Comparison of ENCODE assay signal across 1 cellular context in the genomic region with DNA sequence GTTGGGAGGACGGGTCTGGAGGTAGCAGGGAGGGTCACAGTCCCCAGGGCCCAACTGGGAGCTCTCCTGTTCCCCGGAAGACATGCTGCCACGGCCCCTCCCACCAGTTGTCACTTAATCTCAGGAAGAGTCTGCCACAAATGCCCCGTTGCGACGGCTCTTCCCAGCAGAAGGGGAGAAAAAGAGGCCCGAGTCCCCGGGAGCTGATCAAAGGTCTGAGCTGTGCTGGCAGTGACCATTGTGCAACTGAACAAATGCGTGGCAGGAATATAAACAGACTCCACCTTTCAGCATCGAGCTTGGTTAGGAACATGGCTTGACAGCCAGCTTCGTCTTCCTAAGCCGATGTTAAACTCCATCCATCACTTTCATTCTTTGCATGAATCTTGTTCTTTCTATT.
TF ChIP-seq lines count a peak whose summit lies in the region.

No MANE protein-coding gene starts in this region.

TF ChIP-seq in HepG2, 621 proteins besides CTCF, POLR2A, EP300 and RAD21 (continued from another document and continues in another):
- TF ChIP-seq, protein P1, sequence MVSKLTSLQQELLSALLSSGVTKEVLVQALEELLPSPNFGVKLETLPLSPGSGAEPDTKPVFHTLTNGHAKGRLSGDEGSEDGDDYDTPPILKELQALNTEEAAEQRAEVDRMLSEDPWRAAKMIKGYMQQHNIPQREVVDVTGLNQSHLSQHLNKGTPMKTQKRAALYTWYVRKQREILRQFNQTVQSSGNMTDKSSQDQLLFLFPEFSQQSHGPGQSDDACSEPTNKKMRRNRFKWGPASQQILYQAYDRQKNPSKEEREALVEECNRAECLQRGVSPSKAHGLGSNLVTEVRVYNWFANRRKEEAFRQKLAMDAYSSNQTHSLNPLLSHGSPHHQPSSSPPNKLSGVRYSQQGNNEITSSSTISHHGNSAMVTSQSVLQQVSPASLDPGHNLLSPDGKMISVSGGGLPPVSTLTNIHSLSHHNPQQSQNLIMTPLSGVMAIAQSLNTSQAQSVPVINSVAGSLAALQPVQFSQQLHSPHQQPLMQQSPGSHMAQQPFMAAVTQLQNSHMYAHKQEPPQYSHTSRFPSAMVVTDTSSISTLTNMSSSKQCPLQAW (CRISPR knock-in tag; IDR thresholded peaks at IDR 0.05): no peak
- no peak for TF ChIP-seq ZNF562 (CRISPR knock-in tag; IDR thresholded peaks at IDR 0.05; ENCODE audit: borderline replicate concordance)
- TF ChIP-seq KDM3A (CRISPR knock-in tag; IDR thresholded peaks at IDR 0.05; ENCODE audit: low read depth): no peak
- 0 out of 2 replicates have a peak, but pooled peaks have one; percentile 61 for TF ChIP-seq DPF2 (CRISPR knock-in tag; IDR thresholded peaks at IDR 0.05; ENCODE audit: borderline replicate concordance, low read depth)
- TF ChIP-seq, protein P2, sequence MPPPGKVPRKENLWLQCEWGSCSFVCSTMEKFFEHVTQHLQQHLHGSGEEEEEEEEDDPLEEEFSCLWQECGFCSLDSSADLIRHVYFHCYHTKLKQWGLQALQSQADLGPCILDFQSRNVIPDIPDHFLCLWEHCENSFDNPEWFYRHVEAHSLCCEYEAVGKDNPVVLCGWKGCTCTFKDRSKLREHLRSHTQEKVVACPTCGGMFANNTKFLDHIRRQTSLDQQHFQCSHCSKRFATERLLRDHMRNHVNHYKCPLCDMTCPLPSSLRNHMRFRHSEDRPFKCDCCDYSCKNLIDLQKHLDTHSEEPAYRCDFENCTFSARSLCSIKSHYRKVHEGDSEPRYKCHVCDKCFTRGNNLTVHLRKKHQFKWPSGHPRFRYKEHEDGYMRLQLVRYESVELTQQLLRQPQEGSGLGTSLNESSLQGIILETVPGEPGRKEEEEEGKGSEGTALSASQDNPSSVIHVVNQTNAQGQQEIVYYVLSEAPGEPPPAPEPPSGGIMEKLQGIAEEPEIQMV (CRISPR knock-in tag; IDR thresholded peaks at IDR 0.05; ENCODE audit: low read depth): no peak
- peak; percentile 63 for TF ChIP-seq FOSL2 (CRISPR knock-in tag; IDR thresholded peaks at IDR 0.05)
- no peak for TF ChIP-seq MTA1 (CRISPR knock-in tag; IDR thresholded peaks at IDR 0.05; ENCODE audit: borderline replicate concordance)
- TF ChIP-seq ZNF550 (CRISPR knock-in tag; IDR thresholded peaks at IDR 0.05; ENCODE audit: borderline replicate concordance): no peak
- no peak for TF ChIP-seq ZSCAN30 (CRISPR knock-in tag; IDR thresholded peaks at IDR 0.05)
- TF ChIP-seq, protein P3, sequence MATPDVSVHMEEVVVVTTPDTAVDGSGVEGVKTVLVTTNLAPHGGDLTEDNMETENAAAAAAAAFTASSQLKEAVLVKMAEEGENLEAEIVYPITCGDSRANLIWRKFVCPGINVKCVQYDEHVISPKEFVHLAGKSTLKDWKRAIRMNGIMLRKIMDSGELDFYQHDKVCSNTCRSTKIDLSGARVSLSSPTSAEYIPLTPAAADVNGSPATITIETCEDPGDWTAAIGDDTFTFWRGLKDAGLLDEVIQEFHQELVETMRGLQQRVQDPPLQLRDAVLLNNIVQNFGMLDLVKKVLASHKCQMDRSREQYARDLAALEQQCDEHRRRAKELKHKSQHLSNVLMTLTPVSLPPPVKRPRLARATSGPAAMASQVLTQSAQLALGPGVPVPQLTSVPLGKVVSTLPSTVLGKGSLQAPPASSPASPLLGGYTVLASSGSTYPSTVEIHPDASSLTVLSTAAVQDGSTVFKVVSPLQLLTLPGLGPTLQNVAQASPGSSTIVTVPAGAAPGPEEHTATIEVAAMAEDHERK (CRISPR knock-in tag; IDR thresholded peaks at IDR 0.05; ENCODE audit: low read depth): no peak
- TF ChIP-seq ZFP36 (IDR thresholded peaks at IDR 0.05; ENCODE audit: borderline replicate concordance, low read depth, low read length, partially characterized antibody): no peak
- peak; percentile 87; the same call in 1 of the 2 replicates for TF ChIP-seq CBX5 (CRISPR knock-in tag; IDR thresholded peaks at IDR 0.05; ENCODE audit: borderline replicate concordance)
- TF ChIP-seq HOXA5 (CRISPR knock-in tag; IDR thresholded peaks at IDR 0.05): peak; percentile 40; the same call in 1 of the 2 replicates
- TF ChIP-seq ZNF263 (CRISPR knock-in tag; IDR thresholded peaks at IDR 0.05): 0 out of 2 replicates have a peak, but pooled peaks have one; percentile 21
- peak; percentile 93 for TF ChIP-seq CEBPG (CRISPR knock-in tag; IDR thresholded peaks at IDR 0.05)
- TF ChIP-seq, protein P4, sequence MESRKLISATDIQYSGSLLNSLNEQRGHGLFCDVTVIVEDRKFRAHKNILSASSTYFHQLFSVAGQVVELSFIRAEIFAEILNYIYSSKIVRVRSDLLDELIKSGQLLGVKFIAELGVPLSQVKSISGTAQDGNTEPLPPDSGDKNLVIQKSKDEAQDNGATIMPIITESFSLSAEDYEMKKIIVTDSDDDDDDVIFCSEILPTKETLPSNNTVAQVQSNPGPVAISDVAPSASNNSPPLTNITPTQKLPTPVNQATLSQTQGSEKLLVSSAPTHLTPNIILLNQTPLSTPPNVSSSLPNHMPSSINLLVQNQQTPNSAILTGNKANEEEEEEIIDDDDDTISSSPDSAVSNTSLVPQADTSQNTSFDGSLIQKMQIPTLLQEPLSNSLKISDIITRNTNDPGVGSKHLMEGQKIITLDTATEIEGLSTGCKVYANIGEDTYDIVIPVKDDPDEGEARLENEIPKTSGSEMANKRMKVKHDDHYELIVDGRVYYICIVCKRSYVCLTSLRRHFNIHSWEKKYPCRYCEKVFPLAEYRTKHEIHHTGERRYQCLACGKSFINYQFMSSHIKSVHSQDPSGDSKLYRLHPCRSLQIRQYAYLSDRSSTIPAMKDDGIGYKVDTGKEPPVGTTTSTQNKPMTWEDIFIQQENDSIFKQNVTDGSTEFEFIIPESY (CRISPR knock-in tag; IDR thresholded peaks at IDR 0.05): 0 out of 2 replicates have a peak, but pooled peaks have one; percentile 25
- TF ChIP-seq HDAC2 (CRISPR knock-in tag; IDR thresholded peaks at IDR 0.05): peak; percentile 63
- no peak for TF ChIP-seq NKX3-1 (CRISPR knock-in tag; IDR thresholded peaks at IDR 0.05)
- TF ChIP-seq ATM (IDR thresholded peaks at IDR 0.05; ENCODE audit: borderline replicate concordance): no peak
- TF ChIP-seq, protein P5, sequence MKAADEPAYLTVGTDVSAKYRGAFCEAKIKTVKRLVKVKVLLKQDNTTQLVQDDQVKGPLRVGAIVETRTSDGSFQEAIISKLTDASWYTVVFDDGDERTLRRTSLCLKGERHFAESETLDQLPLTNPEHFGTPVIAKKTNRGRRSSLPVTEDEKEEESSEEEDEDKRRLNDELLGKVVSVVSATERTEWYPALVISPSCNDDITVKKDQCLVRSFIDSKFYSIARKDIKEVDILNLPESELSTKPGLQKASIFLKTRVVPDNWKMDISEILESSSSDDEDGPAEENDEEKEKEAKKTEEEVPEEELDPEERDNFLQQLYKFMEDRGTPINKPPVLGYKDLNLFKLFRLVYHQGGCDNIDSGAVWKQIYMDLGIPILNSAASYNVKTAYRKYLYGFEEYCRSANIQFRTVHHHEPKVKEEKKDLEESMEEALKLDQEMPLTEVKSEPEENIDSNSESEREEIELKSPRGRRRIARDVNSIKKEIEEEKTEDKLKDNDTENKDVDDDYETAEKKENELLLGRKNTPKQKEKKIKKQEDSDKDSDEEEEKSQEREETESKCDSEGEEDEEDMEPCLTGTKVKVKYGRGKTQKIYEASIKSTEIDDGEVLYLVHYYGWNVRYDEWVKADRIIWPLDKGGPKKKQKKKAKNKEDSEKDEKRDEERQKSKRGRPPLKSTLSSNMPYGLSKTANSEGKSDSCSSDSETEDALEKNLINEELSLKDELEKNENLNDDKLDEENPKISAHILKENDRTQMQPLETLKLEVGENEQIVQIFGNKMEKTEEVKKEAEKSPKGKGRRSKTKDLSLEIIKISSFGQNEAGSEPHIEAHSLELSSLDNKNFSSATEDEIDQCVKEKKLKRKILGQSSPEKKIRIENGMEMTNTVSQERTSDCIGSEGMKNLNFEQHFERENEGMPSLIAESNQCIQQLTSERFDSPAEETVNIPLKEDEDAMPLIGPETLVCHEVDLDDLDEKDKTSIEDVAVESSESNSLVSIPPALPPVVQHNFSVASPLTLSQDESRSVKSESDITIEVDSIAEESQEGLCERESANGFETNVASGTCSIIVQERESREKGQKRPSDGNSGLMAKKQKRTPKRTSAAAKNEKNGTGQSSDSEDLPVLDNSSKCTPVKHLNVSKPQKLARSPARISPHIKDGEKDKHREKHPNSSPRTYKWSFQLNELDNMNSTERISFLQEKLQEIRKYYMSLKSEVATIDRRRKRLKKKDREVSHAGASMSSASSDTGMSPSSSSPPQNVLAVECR (CRISPR knock-in tag; IDR thresholded peaks at IDR 0.05; ENCODE audit: borderline replicate concordance): peak; percentile 24; the same call in 1 of the 2 replicates
- TF ChIP-seq, protein P6, sequence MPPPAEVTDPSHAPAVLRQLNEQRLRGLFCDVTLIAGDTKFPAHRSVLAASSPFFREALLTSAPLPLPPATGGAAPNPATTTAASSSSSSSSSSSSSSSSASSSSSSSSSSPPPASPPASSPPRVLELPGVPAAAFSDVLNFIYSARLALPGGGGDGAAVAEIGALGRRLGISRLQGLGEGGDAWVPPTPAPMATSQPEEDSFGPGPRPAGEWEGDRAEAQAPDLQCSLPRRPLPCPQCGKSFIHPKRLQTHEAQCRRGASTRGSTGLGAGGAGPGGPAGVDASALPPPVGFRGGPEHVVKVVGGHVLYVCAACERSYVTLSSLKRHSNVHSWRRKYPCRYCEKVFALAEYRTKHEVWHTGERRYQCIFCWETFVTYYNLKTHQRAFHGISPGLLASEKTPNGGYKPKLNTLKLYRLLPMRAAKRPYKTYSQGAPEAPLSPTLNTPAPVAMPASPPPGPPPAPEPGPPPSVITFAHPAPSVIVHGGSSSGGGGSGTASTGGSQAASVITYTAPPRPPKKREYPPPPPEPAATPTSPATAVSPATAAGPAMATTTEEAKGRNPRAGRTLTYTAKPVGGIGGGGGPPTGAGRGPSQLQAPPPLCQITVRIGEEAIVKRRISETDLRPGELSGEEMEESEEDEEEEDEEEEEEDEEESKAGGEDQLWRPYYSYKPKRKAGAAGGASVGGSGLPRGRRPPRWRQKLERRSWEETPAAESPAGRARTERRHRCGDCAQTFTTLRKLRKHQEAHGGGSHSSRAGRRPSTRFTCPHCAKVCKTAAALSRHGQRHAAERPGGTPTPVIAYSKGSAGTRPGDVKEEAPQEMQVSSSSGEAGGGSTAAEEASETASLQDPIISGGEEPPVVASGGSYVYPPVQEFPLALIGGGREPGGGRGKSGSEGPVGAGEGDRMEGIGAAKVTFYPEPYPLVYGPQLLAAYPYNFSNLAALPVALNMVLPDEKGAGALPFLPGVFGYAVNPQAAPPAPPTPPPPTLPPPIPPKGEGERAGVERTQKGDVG (CRISPR knock-in tag; IDR thresholded peaks at IDR 0.05; ENCODE audit: borderline replicate concordance): no peak
- no peak for TF ChIP-seq DR1 (CRISPR knock-in tag; IDR thresholded peaks at IDR 0.05)
- TF ChIP-seq, protein P7, sequence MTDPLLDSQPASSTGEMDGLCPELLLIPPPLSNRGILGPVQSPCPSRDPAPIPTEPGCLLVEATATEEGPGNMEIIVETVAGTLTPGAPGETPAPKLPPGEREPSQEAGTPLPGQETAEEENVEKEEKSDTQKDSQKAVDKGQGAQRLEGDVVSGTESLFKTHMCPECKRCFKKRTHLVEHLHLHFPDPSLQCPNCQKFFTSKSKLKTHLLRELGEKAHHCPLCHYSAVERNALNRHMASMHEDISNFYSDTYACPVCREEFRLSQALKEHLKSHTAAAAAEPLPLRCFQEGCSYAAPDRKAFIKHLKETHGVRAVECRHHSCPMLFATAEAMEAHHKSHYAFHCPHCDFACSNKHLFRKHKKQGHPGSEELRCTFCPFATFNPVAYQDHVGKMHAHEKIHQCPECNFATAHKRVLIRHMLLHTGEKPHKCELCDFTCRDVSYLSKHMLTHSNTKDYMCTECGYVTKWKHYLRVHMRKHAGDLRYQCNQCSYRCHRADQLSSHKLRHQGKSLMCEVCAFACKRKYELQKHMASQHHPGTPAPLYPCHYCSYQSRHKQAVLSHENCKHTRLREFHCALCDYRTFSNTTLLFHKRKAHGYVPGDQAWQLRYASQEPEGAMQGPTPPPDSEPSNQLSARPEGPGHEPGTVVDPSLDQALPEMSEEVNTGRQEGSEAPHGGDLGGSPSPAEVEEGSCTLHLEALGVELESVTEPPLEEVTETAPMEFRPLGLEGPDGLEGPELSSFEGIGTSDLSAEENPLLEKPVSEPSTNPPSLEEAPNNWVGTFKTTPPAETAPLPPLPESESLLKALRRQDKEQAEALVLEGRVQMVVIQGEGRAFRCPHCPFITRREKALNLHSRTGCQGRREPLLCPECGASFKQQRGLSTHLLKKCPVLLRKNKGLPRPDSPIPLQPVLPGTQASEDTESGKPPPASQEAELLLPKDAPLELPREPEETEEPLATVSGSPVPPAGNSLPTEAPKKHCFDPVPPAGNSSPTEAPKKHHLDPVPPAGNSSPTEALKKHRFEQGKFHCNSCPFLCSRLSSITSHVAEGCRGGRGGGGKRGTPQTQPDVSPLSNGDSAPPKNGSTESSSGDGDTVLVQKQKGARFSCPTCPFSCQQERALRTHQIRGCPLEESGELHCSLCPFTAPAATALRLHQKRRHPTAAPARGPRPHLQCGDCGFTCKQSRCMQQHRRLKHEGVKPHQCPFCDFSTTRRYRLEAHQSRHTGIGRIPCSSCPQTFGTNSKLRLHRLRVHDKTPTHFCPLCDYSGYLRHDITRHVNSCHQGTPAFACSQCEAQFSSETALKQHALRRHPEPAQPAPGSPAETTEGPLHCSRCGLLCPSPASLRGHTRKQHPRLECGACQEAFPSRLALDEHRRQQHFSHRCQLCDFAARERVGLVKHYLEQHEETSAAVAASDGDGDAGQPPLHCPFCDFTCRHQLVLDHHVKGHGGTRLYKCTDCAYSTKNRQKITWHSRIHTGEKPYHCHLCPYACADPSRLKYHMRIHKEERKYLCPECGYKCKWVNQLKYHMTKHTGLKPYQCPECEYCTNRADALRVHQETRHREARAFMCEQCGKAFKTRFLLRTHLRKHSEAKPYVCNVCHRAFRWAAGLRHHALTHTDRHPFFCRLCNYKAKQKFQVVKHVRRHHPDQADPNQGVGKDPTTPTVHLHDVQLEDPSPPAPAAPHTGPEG (CRISPR knock-in tag; IDR thresholded peaks at IDR 0.05): no peak
- TF ChIP-seq, protein P8, sequence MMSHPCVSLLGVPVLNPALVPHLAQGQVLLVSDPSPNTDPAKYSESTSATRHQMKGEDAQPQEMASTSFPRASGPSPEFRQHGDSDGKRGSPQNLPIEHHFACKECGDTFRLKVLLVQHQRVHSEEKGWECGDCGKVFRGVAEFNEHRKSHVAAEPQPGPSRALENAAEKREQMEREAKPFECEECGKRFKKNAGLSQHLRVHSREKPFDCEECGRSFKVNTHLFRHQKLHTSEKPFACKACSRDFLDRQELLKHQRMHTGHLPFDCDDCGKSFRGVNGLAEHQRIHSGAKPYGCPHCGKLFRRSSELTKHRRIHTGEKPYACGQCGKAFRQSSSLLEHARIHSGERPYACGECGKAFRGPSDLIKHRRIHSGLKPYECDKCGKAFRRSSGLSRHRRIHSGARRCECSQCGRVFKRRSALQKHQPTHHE (CRISPR knock-in tag; IDR thresholded peaks at IDR 0.05; ENCODE audit: borderline replicate concordance): no peak
- TF ChIP-seq ZC3H13 (CRISPR knock-in tag; IDR thresholded peaks at IDR 0.05): no peak
- TF ChIP-seq ADNP (CRISPR knock-in tag; IDR thresholded peaks at IDR 0.05): no peak
- TF ChIP-seq ZNF619 (CRISPR knock-in tag; IDR thresholded peaks at IDR 0.05): no peak
- no peak for TF ChIP-seq HIVEP1 (CRISPR knock-in tag; IDR thresholded peaks at IDR 0.05)
- TF ChIP-seq, protein P9, sequence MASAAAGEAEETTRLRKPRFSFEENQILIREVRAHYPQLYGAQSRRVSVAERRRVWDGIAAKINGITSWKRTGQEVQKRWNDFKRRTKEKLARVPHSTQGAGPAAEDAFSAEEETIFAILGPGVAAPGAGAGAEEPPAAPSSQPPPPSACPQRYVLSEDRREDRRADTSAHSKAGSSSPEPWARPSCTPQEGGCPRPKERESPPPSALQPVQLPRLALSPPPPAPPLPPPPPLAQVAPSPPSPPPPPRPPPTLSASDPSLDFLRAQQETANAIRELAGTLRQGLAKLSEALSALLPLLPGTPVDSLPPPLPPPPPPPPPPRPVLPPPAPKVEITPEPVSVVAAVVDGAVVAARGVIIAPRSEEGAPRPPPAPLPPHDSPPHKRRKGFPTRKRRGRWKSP (CRISPR knock-in tag; IDR thresholded peaks at IDR 0.05): no peak
- no peak for TF ChIP-seq JARID2 (CRISPR knock-in tag; IDR thresholded peaks at IDR 0.05; ENCODE audit: insufficient replicate concordance)
- no peak for TF ChIP-seq SRSF9 (IDR thresholded peaks at IDR 0.05; ENCODE audit: borderline replicate concordance, insufficient read depth, low read depth, low read length, poor library complexity, severe bottlenecking)
